1 cellular context compared by ENCODE assay signal in genomic region chr14:93971635-93972027, GRCh38.
TF ChIP-seq lines count a peak whose summit lies in the region.

No MANE protein-coding gene starts in this region.

TF ChIP-seq in IMR-90, 13 proteins besides CTCF, POLR2A, EP300 and RAD21:
- TF ChIP-seq RCOR1 (IDR thresholded peaks at IDR 0.05; ENCODE audit: insufficient replicate concordance, low read length) = no peak
- TF ChIP-seq NFE2L2 (IDR thresholded peaks at IDR 0.05; ENCODE audit: low read depth, low read length) = no peak
- TF ChIP-seq SMC3 (IDR thresholded peaks at IDR 0.05; ENCODE audit: low read depth, low read length) = no peak
- no peak for TF ChIP-seq RFX5 (IDR thresholded peaks at IDR 0.05; ENCODE audit: low read depth, low read length)
- TF ChIP-seq MAZ (IDR thresholded peaks at IDR 0.05; ENCODE audit: borderline replicate concordance, low read depth, low read length) = no peak
- TF ChIP-seq BHLHE40 (IDR thresholded peaks at IDR 0.05; ENCODE audit: low read depth, low read length) = no peak
- TF ChIP-seq CEBPB (IDR thresholded peaks at IDR 0.05; ENCODE audit: low read depth, low read length) = no peak
- no peak for TF ChIP-seq USF2 (IDR thresholded peaks at IDR 0.05; ENCODE audit: low read depth, low read length)
- TF ChIP-seq ELK1 (IDR thresholded peaks at IDR 0.05; ENCODE audit: borderline replicate concordance, low read depth, low read length) = no peak
- TF ChIP-seq MAFK (IDR thresholded peaks at IDR 0.05; ENCODE audit: low read depth, low read length) = no peak
- no peak for TF ChIP-seq FOS (IDR thresholded peaks at IDR 0.05; ENCODE audit: low read depth, low read length)
- TF ChIP-seq MXI1 (IDR thresholded peaks at IDR 0.05; ENCODE audit: borderline replicate concordance, low read depth, low read length) = no peak
- TF ChIP-seq CHD1 (IDR thresholded peaks at IDR 0.05; ENCODE audit: low read depth, low read length) = no peak
